17 cellular contexts compared by ENCODE assay signal in the genomic region with DNA sequence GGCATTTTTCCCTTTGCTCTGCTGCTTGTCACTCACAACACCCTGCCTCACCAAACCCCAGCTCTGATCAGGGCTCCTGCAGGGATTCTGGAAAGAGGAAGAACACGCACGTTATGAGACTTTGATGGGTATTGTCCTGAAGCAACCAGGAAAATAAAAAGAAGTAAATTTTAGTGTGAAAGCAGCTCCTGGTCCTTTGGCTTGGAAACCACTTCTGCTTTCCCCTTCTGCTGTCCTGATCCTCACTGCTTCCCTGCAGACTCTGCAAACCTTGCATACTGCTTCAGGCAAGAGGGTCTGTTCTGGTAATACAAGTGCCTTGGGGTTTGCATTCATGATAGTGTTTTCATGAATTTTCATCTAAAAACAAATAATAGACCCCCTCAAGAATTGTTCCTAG.
DNase-seq lines count a peak whose midpoint lies in the region; ATAC-seq, FAIRE-seq and TF ChIP-seq lines count a peak whose summit lies in the region.
"Had no signal": no experiment of that assay in that cellular context is flagged by ENCODE, and none has a peak within 500 bp of the region (broad histone marks: within the 10 kb centered on the region; RNA-seq: fewer than 3 reads in every experiment).

No MANE protein-coding gene starts in this region.

- 95% methylated on average over 2 of the region's 2 CpGs; no CpG with 5 or more reads in 1 of the 2 experiments for WGBS in endodermal cell (ENCODE audit: insufficient coverage in 1 of 2, insufficient read length in 1 of 2), 2 experiments

- H4K20me1 ChIP-seq in BLaER1: no peaks in the 10 kb centered on the region
- no peaks in the 10 kb centered on the region for H4K20me1 ChIP-seq in GM23338 (replicated peaks; ENCODE audit: insufficient read depth)

- no peak overlapping the region for H3K4me3 ChIP-seq in BLaER1
- H3K4me3 ChIP-seq in GM23338: no peak overlapping the region
- H3K4me3 ChIP-seq in endodermal cell (ENCODE audit: low read length): no peak overlapping the region
- no peak overlapping the region for H3K4me3 ChIP-seq in kidney (ENCODE audit: low read length in 2 of 2)

- H3K4me2 ChIP-seq in BLaER1: peak overlapping the region; percentile 41
- no peak overlapping the region for H3K4me2 ChIP-seq in GM23338

- H3K27me3 ChIP-seq in BLaER1 (no peaks in the 10 kb centered on the region), GM23338 (ENCODE audit: insufficient read depth) (no peaks in the 10 kb centered on the region), endodermal cell (ENCODE audit: control insufficient read depth, insufficient read depth, low read length, poor library complexity, severe bottlenecking) (no peaks in the 10 kb centered on the region)

- H3K36me3 Mint-ChIP-seq in GM23338 (ENCODE audit: low read depth) (no peaks in the 10 kb centered on the region), endodermal cell (ENCODE audit: low read depth) (no peaks in the 10 kb centered on the region)

- H3K36me3 ChIP-seq in BLaER1: no peaks in the 10 kb centered on the region
- no peaks in the 10 kb centered on the region for H3K36me3 ChIP-seq in GM23338 (ENCODE audit: insufficient read depth)
- no peaks in the 10 kb centered on the region for H3K36me3 ChIP-seq in endodermal cell (ENCODE audit: control insufficient read depth, insufficient read depth, low read length)
- no peaks in the 10 kb centered on the region for H3K36me3 ChIP-seq in kidney (ENCODE audit: control insufficient read depth in 1 of 2, insufficient read depth in 2 of 2, low read length in 2 of 2)

- H3K27me3 Mint-ChIP-seq in GM23338 (ENCODE audit: insufficient read depth, low read depth, poor library complexity) (no peaks in the 10 kb centered on the region), endodermal cell (ENCODE audit: insufficient read depth) (no peaks in the 10 kb centered on the region)
- H3K27me3 Mint-ChIP-seq: CD4-positive, alpha-beta T cell had no signal

- no peak overlapping the region for H2AFZ ChIP-seq in GM23338

- no peaks in the 10 kb centered on the region for H3K79me2 ChIP-seq in GM23338 (replicated peaks; ENCODE audit: insufficient read depth)

- no peaks in the 10 kb centered on the region for H3F3A ChIP-seq in GM23338 (replicated peaks; ENCODE audit: low read depth)

- H3K9ac ChIP-seq in BLaER1 (no peak overlapping the region), endodermal cell (ENCODE audit: extremely low read depth, low read length, poor library complexity, severe bottlenecking) (no peak overlapping the region), kidney (ENCODE audit: low read length in 2 of 2) (no peak overlapping the region)

- peaks cover 53% of the 10 kb centered on the region for H3K4me1 ChIP-seq in BLaER1
- no peaks in the 10 kb centered on the region for H3K4me1 ChIP-seq in GM23338 (ENCODE audit: insufficient read depth)
- H3K4me1 ChIP-seq in endodermal cell (ENCODE audit: control insufficient read depth, insufficient read depth, low read length): peaks cover 15% of the 10 kb centered on the region
- no peaks in the 10 kb centered on the region for H3K4me1 ChIP-seq in kidney (ENCODE audit: control insufficient read depth in 1 of 2, insufficient read depth in 1 of 2, low read depth in 1 of 2, low read length in 2 of 2)

- TF ChIP-seq CTCF in GM23338 (conservative IDR thresholded peaks at IDR 0.05; ENCODE audit: low read depth in 2 of 2) (no peak), endodermal cell (conservative IDR thresholded peaks at IDR 0.05) (no peak), kidney (IDR thresholded peaks at IDR 0.05; ENCODE audit: borderline replicate concordance, extremely low read depth, insufficient read depth) (no peak)

- no peaks in the 10 kb centered on the region for H3K9me2 ChIP-seq in GM23338 (ENCODE audit: insufficient read depth)

- DNase-seq in GM23338 (ENCODE audit: low spot score) (no peak), NOMO-1 (lab: John Stamatoyannopoulos, UW; ENCODE audit: unreplicated experiment in 2 of 2) (peak; percentile 10 to 42), endodermal cell (no peak), NCI-H2196 treated with DMSO at 0.1 percent for 48 hours (lab: John Stamatoyannopoulos, UW; ENCODE audit: unreplicated experiment) (no peak), kidney (no peak)
- DNase-seq: Calu3; CD4-positive, alpha-beta T cell; Karpas-422; NCI-H1436 treated with DMSO at 0.1 percent for 48 hours; NK-92 treated with Interleukin-12 subunit alpha and Interleukin-12 subunit beta, amount 100 ng/mL, for 24 hours; SHP77 had no signal

- FAIRE-seq in kidney (lab: Jason Lieb, UNC): no peak
- FAIRE-seq: G401.6, GM12891, HepG2, RCC 7860 had no signal

- H3K4me1 Mint-ChIP-seq in GM23338 (peaks cover 4% of the 10 kb centered on the region; the same call in 1 of the 3 replicates), endodermal cell (peaks cover 33% of the 10 kb centered on the region)

- no peak overlapping the region for H3K4me3 Mint-ChIP-seq in GM23338
- no peak overlapping the region for H3K4me3 Mint-ChIP-seq in endodermal cell
- H3K4me3 Mint-ChIP-seq: CD4-positive, alpha-beta T cell had no signal

- ATAC-seq in GM23338 (no peak), GM18867 (IDR thresholded peaks at IDR 0.05; ENCODE audit: unreplicated experiment) (no peak)
- ATAC-seq: HepG2 had no signal

- peak overlapping the region; percentile 12; the same call in 1 of the 2 replicates for H3K27ac ChIP-seq in BLaER1
- no peak overlapping the region for H3K27ac ChIP-seq in GM23338 (ENCODE audit: low read depth)
- H3K27ac ChIP-seq in endodermal cell (ENCODE audit: low read depth, low read length): no peak overlapping the region
- H3K27ac ChIP-seq in kidney (ENCODE audit: low read depth in 2 of 2, low read length in 2 of 2): no peak overlapping the region

- intact Hi-C loops in kidney (cut with DNase I): no loop called here

- H3K9me3 Mint-ChIP-seq in GM23338 (no peaks in the 10 kb centered on the region), endodermal cell (no peaks in the 10 kb centered on the region)
- H3K9me3 Mint-ChIP-seq: CD4-positive, alpha-beta T cell had no signal

- 0 out of 2 replicates have a peak overlapping the region, but pooled peaks have one; percentile 23 for H3K27ac Mint-ChIP-seq in GM23338
- H3K27ac Mint-ChIP-seq in endodermal cell: peak overlapping the region; percentile 66
- H3K27ac Mint-ChIP-seq: CD4-positive, alpha-beta T cell had no signal

- H3K9me3 ChIP-seq in BLaER1: no peaks in the 10 kb centered on the region
- H3K9me3 ChIP-seq in endodermal cell (ENCODE audit: control insufficient read depth, low read length): no peaks in the 10 kb centered on the region
- no peaks in the 10 kb centered on the region for H3K9me3 ChIP-seq in kidney (ENCODE audit: control insufficient read depth in 1 of 2, low read length in 2 of 2)

TF ChIP-seq in GM23338, 12 proteins besides CTCF, POLR2A, EP300 and RAD21 (continues in another document):
- TF ChIP-seq POLR2AphosphoS5 (IDR thresholded peaks at IDR 0.05; ENCODE audit: low read depth): no peak
- TF ChIP-seq, protein P1, sequence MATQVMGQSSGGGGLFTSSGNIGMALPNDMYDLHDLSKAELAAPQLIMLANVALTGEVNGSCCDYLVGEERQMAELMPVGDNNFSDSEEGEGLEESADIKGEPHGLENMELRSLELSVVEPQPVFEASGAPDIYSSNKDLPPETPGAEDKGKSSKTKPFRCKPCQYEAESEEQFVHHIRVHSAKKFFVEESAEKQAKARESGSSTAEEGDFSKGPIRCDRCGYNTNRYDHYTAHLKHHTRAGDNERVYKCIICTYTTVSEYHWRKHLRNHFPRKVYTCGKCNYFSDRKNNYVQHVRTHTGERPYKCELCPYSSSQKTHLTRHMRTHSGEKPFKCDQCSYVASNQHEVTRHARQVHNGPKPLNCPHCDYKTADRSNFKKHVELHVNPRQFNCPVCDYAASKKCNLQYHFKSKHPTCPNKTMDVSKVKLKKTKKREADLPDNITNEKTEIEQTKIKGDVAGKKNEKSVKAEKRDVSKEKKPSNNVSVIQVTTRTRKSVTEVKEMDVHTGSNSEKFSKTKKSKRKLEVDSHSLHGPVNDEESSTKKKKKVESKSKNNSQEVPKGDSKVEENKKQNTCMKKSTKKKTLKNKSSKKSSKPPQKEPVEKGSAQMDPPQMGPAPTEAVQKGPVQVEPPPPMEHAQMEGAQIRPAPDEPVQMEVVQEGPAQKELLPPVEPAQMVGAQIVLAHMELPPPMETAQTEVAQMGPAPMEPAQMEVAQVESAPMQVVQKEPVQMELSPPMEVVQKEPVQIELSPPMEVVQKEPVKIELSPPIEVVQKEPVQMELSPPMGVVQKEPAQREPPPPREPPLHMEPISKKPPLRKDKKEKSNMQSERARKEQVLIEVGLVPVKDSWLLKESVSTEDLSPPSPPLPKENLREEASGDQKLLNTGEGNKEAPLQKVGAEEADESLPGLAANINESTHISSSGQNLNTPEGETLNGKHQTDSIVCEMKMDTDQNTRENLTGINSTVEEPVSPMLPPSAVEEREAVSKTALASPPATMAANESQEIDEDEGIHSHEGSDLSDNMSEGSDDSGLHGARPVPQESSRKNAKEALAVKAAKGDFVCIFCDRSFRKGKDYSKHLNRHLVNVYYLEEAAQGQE (IDR thresholded peaks at IDR 0.05; ENCODE audit: unreplicated experiment): no peak
- no peak for TF ChIP-seq JUNB (IDR thresholded peaks at IDR 0.05; ENCODE audit: unreplicated experiment)
- no peak for TF ChIP-seq ZNF331 (CRISPR knock-in tag; IDR thresholded peaks at IDR 0.05; ENCODE audit: low read depth)
- TF ChIP-seq NANOG (IDR thresholded peaks at IDR 0.05; ENCODE audit: borderline replicate concordance): no peak

Comparison
In these comparisons a context has a peak if more than half of its experiments do, and no peak if none do; other contexts are left out.
1. DNase-seq: peak in NOMO-1 (2 of 2); none in GM23338 (single experiment), endodermal cell (single experiment), NCI-H2196 treated with DMSO at 0.1 percent for 48 hours (single experiment) and kidney (single experiment).